In genomic region chr1:218439541-218440295, GRCh38 we compare ENCODE assay signal across 12 cellular contexts.
DNase-seq lines count a peak whose midpoint lies in the region; ATAC-seq, FAIRE-seq and TF ChIP-seq lines count a peak whose summit lies in the region.
"Had no signal": no experiment of that assay in that cellular context is flagged by ENCODE, and none has a peak within 500 bp of the region (broad histone marks: within the 10 kb centered on the region; RNA-seq: fewer than 3 reads in every experiment).

No MANE protein-coding gene starts in this region.

- no peak overlapping the region for H3K4me3 ChIP-seq in astrocyte (ENCODE audit: insufficient read depth, low read depth, low read length)
- H3K4me3 ChIP-seq in BE2C (ENCODE audit: low read depth, low read length) = no peak overlapping the region
- H3K4me3 ChIP-seq in spleen = no peak overlapping the region

- no peak for TF ChIP-seq CTCF in HFFc6 (IDR thresholded peaks at IDR 0.05)
- TF ChIP-seq CTCF in astrocyte (IDR thresholded peaks at IDR 0.05; ENCODE audit: insufficient read depth, low read depth, low read length) = no peak
- no peak for TF ChIP-seq CTCF in BE2C (IDR thresholded peaks at IDR 0.05; ENCODE audit: low read depth, low read length)
- no peak for TF ChIP-seq CTCF in spleen (IDR thresholded peaks at IDR 0.05 in 8 of 11, conservative IDR thresholded peaks at IDR 0.05 in 3 of 11)

- intact Hi-C loops in sciatic nerve (cut with DNase I) = loop anchor here (5.0 kb wide), 1 partner anchor 1528 kb away; no protein-coding TSS in a partner anchor
- intact Hi-C loops in spleen (cut with DNase I; ENCODE audit: low total_unique reads) = no loop called here

- H3K9ac ChIP-seq in astrocyte (ENCODE audit: low read length) = no peak overlapping the region

- 80 to 88% (median 85%) methylated on average over 9 of the region's 9 CpGs for WGBS in spleen, 5 donors

- no peak for FAIRE-seq in astrocyte (lab: Jason Lieb, UNC)

- no peaks in the 10 kb centered on the region for H3K4me1 ChIP-seq in astrocyte (ENCODE audit: insufficient read depth, low read length)
- no peaks in the 10 kb centered on the region for H3K4me1 ChIP-seq in BE2C
- H3K4me1 ChIP-seq in spleen = no peaks in the 10 kb centered on the region
- H3K4me1 ChIP-seq: Caco-2 had no signal

- H3K27ac Mint-ChIP-seq in HFFc6 (no peak overlapping the region; the same call in 1 of the 2 replicates), astrocyte (ENCODE audit: unreplicated experiment) (peak overlapping the region; percentile 51)
- H3K27ac Mint-ChIP-seq: activated CD4-positive, alpha-beta memory T cell treated with anti-CD3 and anti-CD28 coated beads for 36 hours; dendritic cell treated with granulocyte-macrophage colony-stimulating factor and Interleukin-4, amounts not matched to agents 40 ng/mL and 50 ng/mL, for 4 days had no signal

- no peak overlapping the region for H3K4me3 Mint-ChIP-seq in HFFc6
- H3K4me3 Mint-ChIP-seq in astrocyte (ENCODE audit: unreplicated experiment) = no peak overlapping the region
- H3K4me3 Mint-ChIP-seq: activated CD4-positive, alpha-beta memory T cell treated with anti-CD3 and anti-CD28 coated beads for 36 hours; dendritic cell treated with granulocyte-macrophage colony-stimulating factor and Interleukin-4, amounts not matched to agents 40 ng/mL and 50 ng/mL, for 4 days had no signal

- H3K9me3 Mint-ChIP-seq in HFFc6 (no peaks in the 10 kb centered on the region), astrocyte (ENCODE audit: unreplicated experiment) (no peaks in the 10 kb centered on the region)
- H3K9me3 Mint-ChIP-seq: activated CD4-positive, alpha-beta memory T cell treated with anti-CD3 and anti-CD28 coated beads for 36 hours; dendritic cell treated with granulocyte-macrophage colony-stimulating factor and Interleukin-4, amounts not matched to agents 40 ng/mL and 50 ng/mL, for 4 days had no signal

- peak; percentile 21 for DNase-seq in HFFc6
- DNase-seq in astrocyte (ENCODE audit: low read depth) = peak; percentile 80
- DNase-seq in iPS-NIHi11 (ENCODE audit: low spot score) = peak; percentile 43
- DNase-seq in sciatic nerve (ENCODE audit: low spot score) = no peak
- DNase-seq in NCI-H187 treated with DMSO at 0.1 percent for 48 hours (lab: John Stamatoyannopoulos, UW) = no peak
- no peak for DNase-seq in BE2C
- no peak for DNase-seq in spleen
- DNase-seq: activated CD4-positive, alpha-beta memory T cell treated with anti-CD3 and anti-CD28 coated beads for 36 hours; Caco-2; NK-92 treated with Interleukin-12 subunit alpha and Interleukin-12 subunit beta, amount 100 ng/mL, for 24 hours had no signal

- H3K4me1 Mint-ChIP-seq in HFFc6 (ENCODE audit: low read depth) (peaks cover 16% of the 10 kb centered on the region; the same call in 1 of the 2 replicates), astrocyte (ENCODE audit: low read depth, unreplicated experiment) (peaks cover 12% of the 10 kb centered on the region)

- H3K36me3 Mint-ChIP-seq in HFFc6 (ENCODE audit: low read depth) = no peaks in the 10 kb centered on the region
- H3K36me3 Mint-ChIP-seq in astrocyte (ENCODE audit: low read depth, unreplicated experiment) = peaks cover 30% of the 10 kb centered on the region
- H3K36me3 Mint-ChIP-seq: activated CD4-positive, alpha-beta memory T cell treated with anti-CD3 and anti-CD28 coated beads for 36 hours had no signal

- no peaks in the 10 kb centered on the region for H3K27me3 Mint-ChIP-seq in HFFc6 (ENCODE audit: insufficient read depth)
- H3K27me3 Mint-ChIP-seq in astrocyte (ENCODE audit: low read depth, unreplicated experiment) = no peaks in the 10 kb centered on the region

- H2AFZ ChIP-seq in astrocyte (ENCODE audit: low read depth, low read length) = no peak overlapping the region

- no peaks in the 10 kb centered on the region for H4K20me1 ChIP-seq in astrocyte (ENCODE audit: insufficient read depth, low read length)

- TF ChIP-seq POLR2A in spleen (IDR thresholded peaks at IDR 0.05) = no peak

- H3K4me2 ChIP-seq in astrocyte (ENCODE audit: low read length) = no peak overlapping the region

- ATAC-seq in sciatic nerve = peak; percentile 87
- ATAC-seq in HG03439 (IDR thresholded peaks at IDR 0.05; ENCODE audit: unreplicated experiment) = no peak

- H3K27ac ChIP-seq in astrocyte (ENCODE audit: low read depth, low read length) (peak overlapping the region; percentile 34), spleen (no peak overlapping the region)

- H3K27me3 ChIP-seq in astrocyte (ENCODE audit: insufficient read depth, low read length) = no peaks in the 10 kb centered on the region
- no peaks in the 10 kb centered on the region for H3K27me3 ChIP-seq in BE2C
- H3K27me3 ChIP-seq in spleen (replicated peaks in 1 of 7) = no peaks in the 10 kb centered on the region

- H3K79me2 ChIP-seq in astrocyte (ENCODE audit: insufficient read depth, low read length) = no peaks in the 10 kb centered on the region

- H3K9me3 ChIP-seq in astrocyte (ENCODE audit: insufficient read depth, low read depth, low read length) (no peaks in the 10 kb centered on the region), BE2C (no peaks in the 10 kb centered on the region), spleen (no peaks in the 10 kb centered on the region)
- H3K9me3 ChIP-seq: Caco-2 had no signal

- peaks cover 53% of the 10 kb centered on the region for H3K36me3 ChIP-seq in astrocyte (ENCODE audit: insufficient read depth, low read length)
- no peaks in the 10 kb centered on the region for H3K36me3 ChIP-seq in BE2C
- H3K36me3 ChIP-seq in spleen = no peaks in the 10 kb centered on the region

Comparison
In these comparisons a context has a peak if more than half of its experiments do, and no peak if none do; other contexts are left out.
1. DNase-seq: peak in HFFc6 (single experiment), astrocyte (single experiment) and iPS-NIHi11 (single experiment); none in sciatic nerve (single experiment), NCI-H187 treated with DMSO at 0.1 percent for 48 hours (single experiment), BE2C (single experiment) and spleen (single experiment).